1 cellular context compared by ENCODE assay signal in the genomic region with DNA sequence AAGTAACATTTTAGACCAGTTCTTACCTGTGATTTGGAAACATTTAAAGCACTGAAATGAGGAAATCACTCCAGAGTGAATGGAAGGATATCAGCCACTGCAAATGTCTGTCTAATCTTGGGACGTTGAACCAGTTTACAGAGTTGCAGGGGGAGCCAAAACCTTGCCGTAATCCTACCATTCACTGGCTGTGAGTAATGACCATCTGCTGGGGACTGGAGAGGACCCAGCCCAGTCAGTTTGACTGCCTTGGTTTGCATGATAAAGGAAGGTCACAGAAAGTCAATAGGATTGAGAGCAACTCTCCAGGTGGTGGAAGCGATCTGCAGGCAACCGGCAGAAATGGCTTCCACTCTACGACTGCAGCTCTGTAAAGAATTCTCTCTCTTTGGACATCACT.
TF ChIP-seq lines count a peak whose summit lies in the region.

No MANE protein-coding gene starts in this region.

TF ChIP-seq in K562, 482 proteins besides CTCF, POLR2A, EP300 and RAD21 (continued from another document and continues in another):
- no peak for TF ChIP-seq ESRRB (CRISPR knock-in tag; IDR thresholded peaks at IDR 0.05; ENCODE audit: borderline replicate concordance)
- TF ChIP-seq RBM25 (IDR thresholded peaks at IDR 0.05; ENCODE audit: low read depth, low read length, severe bottlenecking): no peak
- TF ChIP-seq NELFE (IDR thresholded peaks at IDR 0.05; ENCODE audit: insufficient read depth, insufficient read length): no peak
- TF ChIP-seq TEAD1 (CRISPR knock-in tag; IDR thresholded peaks at IDR 0.05): no peak
- TF ChIP-seq, protein P1, sequence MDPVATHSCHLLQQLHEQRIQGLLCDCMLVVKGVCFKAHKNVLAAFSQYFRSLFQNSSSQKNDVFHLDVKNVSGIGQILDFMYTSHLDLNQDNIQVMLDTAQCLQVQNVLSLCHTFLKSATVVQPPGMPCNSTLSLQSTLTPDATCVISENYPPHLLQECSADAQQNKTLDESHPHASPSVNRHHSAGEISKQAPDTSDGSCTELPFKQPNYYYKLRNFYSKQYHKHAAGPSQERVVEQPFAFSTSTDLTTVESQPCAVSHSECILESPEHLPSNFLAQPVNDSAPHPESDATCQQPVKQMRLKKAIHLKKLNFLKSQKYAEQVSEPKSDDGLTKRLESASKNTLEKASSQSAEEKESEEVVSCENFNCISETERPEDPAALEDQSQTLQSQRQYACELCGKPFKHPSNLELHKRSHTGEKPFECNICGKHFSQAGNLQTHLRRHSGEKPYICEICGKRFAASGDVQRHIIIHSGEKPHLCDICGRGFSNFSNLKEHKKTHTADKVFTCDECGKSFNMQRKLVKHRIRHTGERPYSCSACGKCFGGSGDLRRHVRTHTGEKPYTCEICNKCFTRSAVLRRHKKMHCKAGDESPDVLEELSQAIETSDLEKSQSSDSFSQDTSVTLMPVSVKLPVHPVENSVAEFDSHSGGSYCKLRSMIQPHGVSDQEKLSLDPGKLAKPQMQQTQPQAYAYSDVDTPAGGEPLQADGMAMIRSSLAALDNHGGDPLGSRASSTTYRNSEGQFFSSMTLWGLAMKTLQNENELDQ (CRISPR knock-in tag; IDR thresholded peaks at IDR 0.05; ENCODE audit: borderline replicate concordance): no peak
- TF ChIP-seq, protein P2, sequence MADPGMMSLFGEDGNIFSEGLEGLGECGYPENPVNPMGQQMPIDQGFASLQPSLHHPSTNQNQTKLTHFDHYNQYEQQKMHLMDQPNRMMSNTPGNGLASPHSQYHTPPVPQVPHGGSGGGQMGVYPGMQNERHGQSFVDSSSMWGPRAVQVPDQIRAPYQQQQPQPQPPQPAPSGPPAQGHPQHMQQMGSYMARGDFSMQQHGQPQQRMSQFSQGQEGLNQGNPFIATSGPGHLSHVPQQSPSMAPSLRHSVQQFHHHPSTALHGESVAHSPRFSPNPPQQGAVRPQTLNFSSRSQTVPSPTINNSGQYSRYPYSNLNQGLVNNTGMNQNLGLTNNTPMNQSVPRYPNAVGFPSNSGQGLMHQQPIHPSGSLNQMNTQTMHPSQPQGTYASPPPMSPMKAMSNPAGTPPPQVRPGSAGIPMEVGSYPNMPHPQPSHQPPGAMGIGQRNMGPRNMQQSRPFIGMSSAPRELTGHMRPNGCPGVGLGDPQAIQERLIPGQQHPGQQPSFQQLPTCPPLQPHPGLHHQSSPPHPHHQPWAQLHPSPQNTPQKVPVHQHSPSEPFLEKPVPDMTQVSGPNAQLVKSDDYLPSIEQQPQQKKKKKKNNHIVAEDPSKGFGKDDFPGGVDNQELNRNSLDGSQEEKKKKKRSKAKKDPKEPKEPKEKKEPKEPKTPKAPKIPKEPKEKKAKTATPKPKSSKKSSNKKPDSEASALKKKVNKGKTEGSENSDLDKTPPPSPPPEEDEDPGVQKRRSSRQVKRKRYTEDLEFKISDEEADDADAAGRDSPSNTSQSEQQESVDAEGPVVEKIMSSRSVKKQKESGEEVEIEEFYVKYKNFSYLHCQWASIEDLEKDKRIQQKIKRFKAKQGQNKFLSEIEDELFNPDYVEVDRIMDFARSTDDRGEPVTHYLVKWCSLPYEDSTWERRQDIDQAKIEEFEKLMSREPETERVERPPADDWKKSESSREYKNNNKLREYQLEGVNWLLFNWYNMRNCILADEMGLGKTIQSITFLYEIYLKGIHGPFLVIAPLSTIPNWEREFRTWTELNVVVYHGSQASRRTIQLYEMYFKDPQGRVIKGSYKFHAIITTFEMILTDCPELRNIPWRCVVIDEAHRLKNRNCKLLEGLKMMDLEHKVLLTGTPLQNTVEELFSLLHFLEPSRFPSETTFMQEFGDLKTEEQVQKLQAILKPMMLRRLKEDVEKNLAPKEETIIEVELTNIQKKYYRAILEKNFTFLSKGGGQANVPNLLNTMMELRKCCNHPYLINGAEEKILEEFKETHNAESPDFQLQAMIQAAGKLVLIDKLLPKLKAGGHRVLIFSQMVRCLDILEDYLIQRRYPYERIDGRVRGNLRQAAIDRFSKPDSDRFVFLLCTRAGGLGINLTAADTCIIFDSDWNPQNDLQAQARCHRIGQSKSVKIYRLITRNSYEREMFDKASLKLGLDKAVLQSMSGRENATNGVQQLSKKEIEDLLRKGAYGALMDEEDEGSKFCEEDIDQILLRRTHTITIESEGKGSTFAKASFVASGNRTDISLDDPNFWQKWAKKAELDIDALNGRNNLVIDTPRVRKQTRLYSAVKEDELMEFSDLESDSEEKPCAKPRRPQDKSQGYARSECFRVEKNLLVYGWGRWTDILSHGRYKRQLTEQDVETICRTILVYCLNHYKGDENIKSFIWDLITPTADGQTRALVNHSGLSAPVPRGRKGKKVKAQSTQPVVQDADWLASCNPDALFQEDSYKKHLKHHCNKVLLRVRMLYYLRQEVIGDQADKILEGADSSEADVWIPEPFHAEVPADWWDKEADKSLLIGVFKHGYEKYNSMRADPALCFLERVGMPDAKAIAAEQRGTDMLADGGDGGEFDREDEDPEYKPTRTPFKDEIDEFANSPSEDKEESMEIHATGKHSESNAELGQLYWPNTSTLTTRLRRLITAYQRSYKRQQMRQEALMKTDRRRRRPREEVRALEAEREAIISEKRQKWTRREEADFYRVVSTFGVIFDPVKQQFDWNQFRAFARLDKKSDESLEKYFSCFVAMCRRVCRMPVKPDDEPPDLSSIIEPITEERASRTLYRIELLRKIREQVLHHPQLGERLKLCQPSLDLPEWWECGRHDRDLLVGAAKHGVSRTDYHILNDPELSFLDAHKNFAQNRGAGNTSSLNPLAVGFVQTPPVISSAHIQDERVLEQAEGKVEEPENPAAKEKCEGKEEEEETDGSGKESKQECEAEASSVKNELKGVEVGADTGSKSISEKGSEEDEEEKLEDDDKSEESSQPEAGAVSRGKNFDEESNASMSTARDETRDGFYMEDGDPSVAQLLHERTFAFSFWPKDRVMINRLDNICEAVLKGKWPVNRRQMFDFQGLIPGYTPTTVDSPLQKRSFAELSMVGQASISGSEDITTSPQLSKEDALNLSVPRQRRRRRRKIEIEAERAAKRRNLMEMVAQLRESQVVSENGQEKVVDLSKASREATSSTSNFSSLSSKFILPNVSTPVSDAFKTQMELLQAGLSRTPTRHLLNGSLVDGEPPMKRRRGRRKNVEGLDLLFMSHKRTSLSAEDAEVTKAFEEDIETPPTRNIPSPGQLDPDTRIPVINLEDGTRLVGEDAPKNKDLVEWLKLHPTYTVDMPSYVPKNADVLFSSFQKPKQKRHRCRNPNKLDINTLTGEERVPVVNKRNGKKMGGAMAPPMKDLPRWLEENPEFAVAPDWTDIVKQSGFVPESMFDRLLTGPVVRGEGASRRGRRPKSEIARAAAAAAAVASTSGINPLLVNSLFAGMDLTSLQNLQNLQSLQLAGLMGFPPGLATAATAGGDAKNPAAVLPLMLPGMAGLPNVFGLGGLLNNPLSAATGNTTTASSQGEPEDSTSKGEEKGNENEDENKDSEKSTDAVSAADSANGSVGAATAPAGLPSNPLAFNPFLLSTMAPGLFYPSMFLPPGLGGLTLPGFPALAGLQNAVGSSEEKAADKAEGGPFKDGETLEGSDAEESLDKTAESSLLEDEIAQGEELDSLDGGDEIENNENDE (IDR thresholded peaks at IDR 0.05; ENCODE audit: low read depth, low read length): no peak
- TF ChIP-seq, protein P3, sequence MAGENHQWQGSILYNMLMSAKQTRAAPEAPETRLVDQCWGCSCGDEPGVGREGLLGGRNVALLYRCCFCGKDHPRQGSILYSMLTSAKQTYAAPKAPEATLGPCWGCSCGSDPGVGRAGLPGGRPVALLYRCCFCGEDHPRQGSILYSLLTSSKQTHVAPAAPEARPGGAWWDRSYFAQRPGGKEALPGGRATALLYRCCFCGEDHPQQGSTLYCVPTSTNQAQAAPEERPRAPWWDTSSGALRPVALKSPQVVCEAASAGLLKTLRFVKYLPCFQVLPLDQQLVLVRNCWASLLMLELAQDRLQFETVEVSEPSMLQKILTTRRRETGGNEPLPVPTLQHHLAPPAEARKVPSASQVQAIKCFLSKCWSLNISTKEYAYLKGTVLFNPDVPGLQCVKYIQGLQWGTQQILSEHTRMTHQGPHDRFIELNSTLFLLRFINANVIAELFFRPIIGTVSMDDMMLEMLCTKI (IDR thresholded peaks at IDR 0.05; ENCODE audit: partially characterized antibody): no peak
- no peak for TF ChIP-seq ZNF253 (CRISPR knock-in tag; conservative IDR thresholded peaks at IDR 0.05)
- TF ChIP-seq PURB (CRISPR knock-in tag; IDR thresholded peaks at IDR 0.05; ENCODE audit: low read depth): no peak
- no peak for TF ChIP-seq ZNF444 (CRISPR knock-in tag; IDR thresholded peaks at IDR 0.05)
- no peak for TF ChIP-seq GTF2E2 (tag; IDR thresholded peaks at IDR 0.05)
- TF ChIP-seq, protein P4, sequence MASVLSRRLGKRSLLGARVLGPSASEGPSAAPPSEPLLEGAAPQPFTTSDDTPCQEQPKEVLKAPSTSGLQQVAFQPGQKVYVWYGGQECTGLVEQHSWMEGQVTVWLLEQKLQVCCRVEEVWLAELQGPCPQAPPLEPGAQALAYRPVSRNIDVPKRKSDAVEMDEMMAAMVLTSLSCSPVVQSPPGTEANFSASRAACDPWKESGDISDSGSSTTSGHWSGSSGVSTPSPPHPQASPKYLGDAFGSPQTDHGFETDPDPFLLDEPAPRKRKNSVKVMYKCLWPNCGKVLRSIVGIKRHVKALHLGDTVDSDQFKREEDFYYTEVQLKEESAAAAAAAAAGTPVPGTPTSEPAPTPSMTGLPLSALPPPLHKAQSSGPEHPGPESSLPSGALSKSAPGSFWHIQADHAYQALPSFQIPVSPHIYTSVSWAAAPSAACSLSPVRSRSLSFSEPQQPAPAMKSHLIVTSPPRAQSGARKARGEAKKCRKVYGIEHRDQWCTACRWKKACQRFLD (CRISPR knock-in tag; IDR thresholded peaks at IDR 0.05): peak; percentile 93
- TF ChIP-seq ZKSCAN1 (IDR thresholded peaks at IDR 0.05; ENCODE audit: low read depth, low read length): peak; percentile 67; the same call in 1 of the 2 replicates
- TF ChIP-seq TSC22D4 (tag; IDR thresholded peaks at IDR 0.05): no peak
- no peak for TF ChIP-seq SLC30A9 (CRISPR knock-in tag; IDR thresholded peaks at IDR 0.05)
- TF ChIP-seq XRCC5 (IDR thresholded peaks at IDR 0.05; ENCODE audit: low read depth, low read length): no peak; the same call in 1 of the 2 replicates
- no peak for TF ChIP-seq FOXJ2 (tag; IDR thresholded peaks at IDR 0.05)
- no peak for TF ChIP-seq FOXJ3 (CRISPR knock-in tag; IDR thresholded peaks at IDR 0.05)
- peak; percentile 97 for TF ChIP-seq CC2D1A (IDR thresholded peaks at IDR 0.05)
- no peak for TF ChIP-seq ZNF232 (CRISPR knock-in tag; IDR thresholded peaks at IDR 0.05)
- peak; percentile 79; the same call in 1 of the 2 replicates for TF ChIP-seq HLTF (IDR thresholded peaks at IDR 0.05)
- TF ChIP-seq CHD4 (IDR thresholded peaks at IDR 0.05; ENCODE audit: insufficient read depth, insufficient replicate concordance, low read depth, low read length, poor library complexity, severe bottlenecking): no peak
- no peak for TF ChIP-seq NCOA6 (IDR thresholded peaks at IDR 0.05)
- TF ChIP-seq TARDBP (IDR thresholded peaks at IDR 0.05): peak; percentile 66; the same call in 1 of the 2 replicates
- no peak for TF ChIP-seq SIRT6 (IDR thresholded peaks at IDR 0.05; ENCODE audit: low read depth, low read length)
- no peak for TF ChIP-seq CBX2 (IDR thresholded peaks at IDR 0.05; ENCODE audit: insufficient read depth, low read length, poor library complexity, severe bottlenecking)
- TF ChIP-seq TOE1 (IDR thresholded peaks at IDR 0.05; ENCODE audit: borderline replicate concordance): peak; percentile 61
- no peak for TF ChIP-seq TOE1 (CRISPR knock-in tag; IDR thresholded peaks at IDR 0.05; ENCODE audit: borderline replicate concordance, low read depth)
- TF ChIP-seq, protein P5, sequence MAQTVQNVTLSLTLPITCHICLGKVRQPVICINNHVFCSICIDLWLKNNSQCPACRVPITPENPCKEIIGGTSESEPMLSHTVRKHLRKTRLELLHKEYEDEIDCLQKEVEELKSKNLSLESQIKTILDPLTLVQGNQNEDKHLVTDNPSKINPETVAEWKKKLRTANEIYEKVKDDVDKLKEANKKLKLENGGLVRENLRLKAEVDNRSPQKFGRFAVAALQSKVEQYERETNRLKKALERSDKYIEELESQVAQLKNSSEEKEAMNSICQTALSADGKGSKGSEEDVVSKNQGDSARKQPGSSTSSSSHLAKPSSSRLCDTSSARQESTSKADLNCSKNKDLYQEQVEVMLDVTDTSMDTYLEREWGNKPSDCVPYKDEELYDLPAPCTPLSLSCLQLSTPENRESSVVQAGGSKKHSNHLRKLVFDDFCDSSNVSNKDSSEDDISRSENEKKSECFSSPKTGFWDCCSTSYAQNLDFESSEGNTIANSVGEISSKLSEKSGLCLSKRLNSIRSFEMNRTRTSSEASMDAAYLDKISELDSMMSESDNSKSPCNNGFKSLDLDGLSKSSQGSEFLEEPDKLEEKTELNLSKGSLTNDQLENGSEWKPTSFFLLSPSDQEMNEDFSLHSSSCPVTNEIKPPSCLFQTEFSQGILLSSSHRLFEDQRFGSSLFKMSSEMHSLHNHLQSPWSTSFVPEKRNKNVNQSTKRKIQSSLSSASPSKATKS (CRISPR knock-in tag; IDR thresholded peaks at IDR 0.05): no peak
- TF ChIP-seq MTA1 (IDR thresholded peaks at IDR 0.05; ENCODE audit: borderline replicate concordance): 0 out of 2 replicates have a peak, but pooled peaks have one; percentile 42
- TF ChIP-seq ADNP (tag; IDR thresholded peaks at IDR 0.05): no peak
- peak; percentile 80 for TF ChIP-seq MYNN (IDR thresholded peaks at IDR 0.05)
- TF ChIP-seq MYNN (CRISPR knock-in tag; IDR thresholded peaks at IDR 0.05): no peak
- TF ChIP-seq ZNF589 (CRISPR knock-in tag; IDR thresholded peaks at IDR 0.05; ENCODE audit: low read depth): peak; percentile 86
- TF ChIP-seq SP1 (CRISPR knock-in tag; IDR thresholded peaks at IDR 0.05): no peak
- TF ChIP-seq ARHGAP35 (IDR thresholded peaks at IDR 0.05; ENCODE audit: partially characterized antibody): no peak
- TF ChIP-seq PCBP1 (IDR thresholded peaks at IDR 0.05; ENCODE audit: low read depth, low read length, poor library complexity, severe bottlenecking): no peak
- TF ChIP-seq, protein P6, sequence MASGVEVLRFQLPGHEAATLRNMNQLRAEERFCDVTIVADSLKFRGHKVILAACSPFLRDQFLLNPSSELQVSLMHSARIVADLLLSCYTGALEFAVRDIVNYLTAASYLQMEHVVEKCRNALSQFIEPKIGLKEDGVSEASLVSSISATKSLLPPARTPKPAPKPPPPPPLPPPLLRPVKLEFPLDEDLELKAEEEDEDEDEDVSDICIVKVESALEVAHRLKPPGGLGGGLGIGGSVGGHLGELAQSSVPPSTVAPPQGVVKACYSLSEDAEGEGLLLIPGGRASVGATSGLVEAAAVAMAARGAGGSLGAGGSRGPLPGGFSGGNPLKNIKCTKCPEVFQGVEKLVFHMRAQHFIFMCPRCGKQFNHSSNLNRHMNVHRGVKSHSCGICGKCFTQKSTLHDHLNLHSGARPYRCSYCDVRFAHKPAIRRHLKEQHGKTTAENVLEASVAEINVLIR (CRISPR knock-in tag; IDR thresholded peaks at IDR 0.05): no peak
- TF ChIP-seq TCFL5 (CRISPR knock-in tag; conservative IDR thresholded peaks at IDR 0.05): no peak
